In the genomic region with DNA sequence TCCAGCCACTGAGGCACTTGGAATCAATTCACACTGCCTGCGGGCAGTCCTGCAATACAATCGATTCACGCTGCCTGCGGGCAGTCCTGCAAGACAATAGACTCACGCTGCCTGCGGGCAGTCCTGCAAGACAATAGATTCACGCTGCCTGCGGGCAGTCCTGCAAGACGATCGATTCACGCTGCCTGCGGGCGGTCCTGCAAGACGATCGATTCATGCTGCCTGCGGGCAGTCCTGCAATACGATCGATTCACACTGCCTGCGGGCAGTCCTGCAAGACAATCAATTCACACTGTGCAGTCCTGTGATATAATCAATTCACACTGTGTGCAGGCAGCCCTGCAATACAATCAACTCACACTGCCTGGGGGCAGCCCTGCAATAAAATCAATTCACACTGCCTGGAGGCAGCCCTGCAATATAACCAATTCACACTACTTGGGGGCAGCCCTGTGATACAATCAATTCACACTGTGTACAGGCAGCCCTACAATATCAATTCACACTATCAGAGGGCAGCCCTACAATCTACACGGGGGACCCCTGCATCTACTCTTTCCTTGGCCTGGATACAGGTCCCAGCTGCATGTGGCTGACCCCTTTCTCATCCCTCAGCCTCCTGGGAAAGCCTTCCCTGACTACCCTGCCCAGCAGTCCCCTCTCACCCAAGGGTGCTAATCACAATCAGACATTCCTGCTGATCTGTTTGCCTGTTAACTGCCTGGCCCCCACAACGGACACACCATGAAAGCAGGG, we compare ENCODE assay signal across 18 cellular contexts.
"Had no signal": no experiment of that assay in that cellular context is flagged by ENCODE, and none has a peak within 500 bp of the region (broad histone marks: within the 10 kb centered on the region; RNA-seq: fewer than 3 reads in every experiment).

No MANE protein-coding gene starts in this region.

- H3K27me3 ChIP-seq: cardiac muscle cell, suprapubic skin, transverse colon had no signal

- H3K27me3 Mint-ChIP-seq: activated CD4-positive, alpha-beta memory T cell treated with anti-CD3 and anti-CD28 coated beads for 36 hours; activated naive CD8-positive, alpha-beta T cell treated with anti-CD3 and anti-CD28 coated beads for 36 hours; activated T-helper 17 cell treated with anti-CD3 and anti-CD28 coated beads, Interleukin-2, amount 50 U/mL, for 72 hours; natural killer cell treated with Interleukin-12 subunit alpha and Interleukin-12 subunit beta and Interleukin-15 and Interleukin-18, amount 100 ng/mL, for 72 hours; stimulated activated naive CD8-positive, alpha-beta T cell treated with anti-CD3 and anti-CD28 coated beads, Interleukin-15, Interleukin-2, amounts not matched to agents 100 ng/mL and 50 ng/mL, for 24 hours had no signal

- DNase-seq: activated CD4-positive, alpha-beta memory T cell treated with anti-CD3 and anti-CD28 coated beads for 36 hours; activated naive CD4-positive, alpha-beta T cell; activated naive CD8-positive, alpha-beta T cell treated with anti-CD3 and anti-CD28 coated beads for 36 hours; activated T-cell treated with anti-CD3 and anti-CD28 coated beads, Interleukin-2, amount 50 U/mL, for 1 hour; amniotic stem cell; hypothalamus; islet precursor cell; stimulated activated CD4-positive, alpha-beta T cell treated with anti-CD3 and anti-CD28 coated beads, Interleukin-12 subunit alpha, Interleukin-12 subunit beta, amount 100 ng/mL, for 4 hours; stimulated activated CD4-positive, alpha-beta T cell treated with anti-CD3 and anti-CD28 coated beads, Interleukin-2, amount 100 ng/mL, for 24 hours; transverse colon; WERI-Rb-1 had no signal

- H3K36me3 ChIP-seq: cardiac muscle cell, transverse colon had no signal

- H3K4me3 Mint-ChIP-seq: activated CD4-positive, alpha-beta memory T cell treated with anti-CD3 and anti-CD28 coated beads for 36 hours; activated naive CD8-positive, alpha-beta T cell treated with anti-CD3 and anti-CD28 coated beads for 36 hours; activated T-helper 17 cell treated with anti-CD3 and anti-CD28 coated beads, Interleukin-2, amount 50 U/mL, for 72 hours; mesothelial cell of epicardium; natural killer cell treated with Interleukin-12 subunit alpha and Interleukin-12 subunit beta and Interleukin-15 and Interleukin-18, amount 100 ng/mL, for 72 hours; stimulated activated naive CD8-positive, alpha-beta T cell treated with anti-CD3 and anti-CD28 coated beads, Interleukin-15, Interleukin-2, amounts not matched to agents 100 ng/mL and 50 ng/mL, for 24 hours had no signal

- ATAC-seq: activated T-helper 17 cell treated with anti-CD3 and anti-CD28 coated beads, Interleukin-2, amount 50 U/mL, for 72 hours; left lobe of liver; natural killer cell treated with Interleukin-12 subunit alpha and Interleukin-12 subunit beta and Interleukin-15 and Interleukin-18, amount 100 ng/mL, for 72 hours had no signal

- H3K27ac ChIP-seq: cardiac muscle cell, suprapubic skin, transverse colon, WERI-Rb-1 had no signal

- H3K9me3 Mint-ChIP-seq: activated CD4-positive, alpha-beta memory T cell treated with anti-CD3 and anti-CD28 coated beads for 36 hours; activated naive CD8-positive, alpha-beta T cell treated with anti-CD3 and anti-CD28 coated beads for 36 hours; activated T-helper 17 cell treated with anti-CD3 and anti-CD28 coated beads, Interleukin-2, amount 50 U/mL, for 72 hours; mesothelial cell of epicardium; natural killer cell treated with Interleukin-12 subunit alpha and Interleukin-12 subunit beta and Interleukin-15 and Interleukin-18, amount 100 ng/mL, for 72 hours; stimulated activated naive CD8-positive, alpha-beta T cell treated with anti-CD3 and anti-CD28 coated beads, Interleukin-15, Interleukin-2, amounts not matched to agents 100 ng/mL and 50 ng/mL, for 24 hours had no signal

- H3K36me3 Mint-ChIP-seq: natural killer cell treated with Interleukin-12 subunit alpha and Interleukin-12 subunit beta and Interleukin-15 and Interleukin-18, amount 100 ng/mL, for 72 hours had no signal

- H3K9me3 ChIP-seq: suprapubic skin, transverse colon had no signal

- H3K27ac Mint-ChIP-seq: activated CD4-positive, alpha-beta memory T cell treated with anti-CD3 and anti-CD28 coated beads for 36 hours; activated naive CD8-positive, alpha-beta T cell treated with anti-CD3 and anti-CD28 coated beads for 36 hours; activated T-helper 17 cell treated with anti-CD3 and anti-CD28 coated beads, Interleukin-2, amount 50 U/mL, for 72 hours; mesothelial cell of epicardium; natural killer cell treated with Interleukin-12 subunit alpha and Interleukin-12 subunit beta and Interleukin-15 and Interleukin-18, amount 100 ng/mL, for 72 hours; stimulated activated naive CD8-positive, alpha-beta T cell treated with anti-CD3 and anti-CD28 coated beads, Interleukin-15, Interleukin-2, amounts not matched to agents 100 ng/mL and 50 ng/mL, for 24 hours had no signal

- H3K4me3 ChIP-seq: cardiac muscle cell, suprapubic skin, transverse colon had no signal

- H3K4me1 ChIP-seq: suprapubic skin had no signal
